1 cellular context compared by ENCODE assay signal in the genomic region with DNA sequence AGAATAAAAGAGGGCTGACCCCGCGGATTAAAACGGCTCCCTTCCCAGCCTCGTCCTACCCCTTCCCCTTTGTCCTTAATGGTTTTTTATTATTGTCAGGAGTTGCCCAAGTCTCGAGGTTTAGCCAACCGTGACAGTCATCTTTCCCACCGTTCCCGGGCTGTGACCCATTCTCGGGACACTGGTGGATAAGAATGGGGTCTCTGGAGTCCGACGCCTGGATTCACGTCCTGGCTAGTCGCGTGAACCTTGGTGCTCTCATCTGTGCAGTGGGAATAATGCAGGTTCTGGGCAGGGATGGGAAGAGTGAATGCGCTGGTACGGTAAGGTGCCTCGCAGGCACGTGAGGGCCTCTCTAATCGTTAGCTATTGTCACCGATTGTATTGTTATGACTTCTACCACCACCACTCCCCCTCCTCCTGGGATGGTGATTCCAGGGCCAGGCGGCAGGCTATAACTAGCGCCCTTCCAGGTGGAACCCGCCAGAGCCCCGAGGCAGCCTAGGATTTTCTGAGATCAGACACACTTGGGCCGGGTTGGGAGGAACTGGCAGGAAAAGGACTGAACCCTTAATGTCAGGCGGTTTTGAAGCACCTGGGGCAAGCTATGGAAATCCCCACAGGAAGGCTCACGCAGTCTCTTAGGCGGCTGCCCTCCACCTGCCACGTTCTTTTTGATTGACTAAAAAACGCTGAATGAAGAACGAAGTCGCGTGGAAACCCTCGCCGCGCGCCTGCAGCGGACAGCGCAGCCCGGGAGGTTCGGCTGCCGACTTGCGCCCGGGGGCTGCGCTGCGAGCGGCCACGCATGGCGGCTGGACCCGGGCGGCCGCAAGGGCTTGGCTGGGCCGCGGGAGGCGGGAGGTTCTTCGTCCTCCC.
TF ChIP-seq lines count a peak whose summit lies in the region.

No MANE protein-coding gene starts in this region.

TF ChIP-seq in HepG2, 621 proteins besides CTCF, POLR2A, EP300 and RAD21 (continued from another document and continues in another):
- TF ChIP-seq, protein P1, sequence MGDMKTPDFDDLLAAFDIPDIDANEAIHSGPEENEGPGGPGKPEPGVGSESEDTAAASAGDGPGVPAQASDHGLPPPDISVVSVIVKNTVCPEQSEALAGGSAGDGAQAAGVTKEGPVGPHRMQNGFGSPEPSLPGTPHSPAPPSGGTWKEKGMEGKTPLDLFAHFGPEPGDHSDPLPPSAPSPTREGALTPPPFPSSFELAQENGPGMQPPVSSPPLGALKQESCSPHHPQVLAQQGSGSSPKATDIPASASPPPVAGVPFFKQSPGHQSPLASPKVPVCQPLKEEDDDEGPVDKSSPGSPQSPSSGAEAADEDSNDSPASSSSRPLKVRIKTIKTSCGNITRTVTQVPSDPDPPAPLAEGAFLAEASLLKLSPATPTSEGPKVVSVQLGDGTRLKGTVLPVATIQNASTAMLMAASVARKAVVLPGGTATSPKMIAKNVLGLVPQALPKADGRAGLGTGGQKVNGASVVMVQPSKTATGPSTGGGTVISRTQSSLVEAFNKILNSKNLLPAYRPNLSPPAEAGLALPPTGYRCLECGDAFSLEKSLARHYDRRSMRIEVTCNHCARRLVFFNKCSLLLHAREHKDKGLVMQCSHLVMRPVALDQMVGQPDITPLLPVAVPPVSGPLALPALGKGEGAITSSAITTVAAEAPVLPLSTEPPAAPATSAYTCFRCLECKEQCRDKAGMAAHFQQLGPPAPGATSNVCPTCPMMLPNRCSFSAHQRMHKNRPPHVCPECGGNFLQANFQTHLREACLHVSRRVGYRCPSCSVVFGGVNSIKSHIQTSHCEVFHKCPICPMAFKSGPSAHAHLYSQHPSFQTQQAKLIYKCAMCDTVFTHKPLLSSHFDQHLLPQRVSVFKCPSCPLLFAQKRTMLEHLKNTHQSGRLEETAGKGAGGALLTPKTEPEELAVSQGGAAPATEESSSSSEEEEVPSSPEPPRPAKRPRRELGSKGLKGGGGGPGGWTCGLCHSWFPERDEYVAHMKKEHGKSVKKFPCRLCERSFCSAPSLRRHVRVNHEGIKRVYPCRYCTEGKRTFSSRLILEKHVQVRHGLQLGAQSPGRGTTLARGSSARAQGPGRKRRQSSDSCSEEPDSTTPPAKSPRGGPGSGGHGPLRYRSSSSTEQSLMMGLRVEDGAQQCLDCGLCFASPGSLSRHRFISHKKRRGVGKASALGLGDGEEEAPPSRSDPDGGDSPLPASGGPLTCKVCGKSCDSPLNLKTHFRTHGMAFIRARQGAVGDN (CRISPR knock-in tag; IDR thresholded peaks at IDR 0.05) = peak; percentile 55
- TF ChIP-seq ZNF761 (CRISPR knock-in tag; conservative IDR thresholded peaks at IDR 0.05) (no peak), ZNF788 (CRISPR knock-in tag; IDR thresholded peaks at IDR 0.05; ENCODE audit: borderline replicate concordance) (peak; percentile 9; the same call in 1 of the 2 replicates), KDM1A (CRISPR knock-in tag; IDR thresholded peaks at IDR 0.05) (0 out of 2 replicates have a peak, but pooled peaks have one; percentile 56), ZNF652 (CRISPR knock-in tag; IDR thresholded peaks at IDR 0.05; ENCODE audit: borderline replicate concordance, low read depth) (no peak), HDAC1 (CRISPR knock-in tag; IDR thresholded peaks at IDR 0.05) (0 out of 2 replicates have a peak, but pooled peaks have one; percentile 21), ZNF780A (CRISPR knock-in tag; IDR thresholded peaks at IDR 0.05) (0 out of 2 replicates have a peak, but pooled peaks have one; percentile 27), RBFOX2 (IDR thresholded peaks at IDR 0.05; ENCODE audit: low read depth, low read length) (peak; percentile 92), SAP130 (CRISPR knock-in tag; IDR thresholded peaks at IDR 0.05; ENCODE audit: low read depth) (peak; percentile 23; the same call in 1 of the 2 replicates), KAT7 (CRISPR knock-in tag; IDR thresholded peaks at IDR 0.05; ENCODE audit: borderline replicate concordance) (peak; percentile 15), MYNN (CRISPR knock-in tag; IDR thresholded peaks at IDR 0.05; ENCODE audit: low read depth) (no peak), GTF2F1 (IDR thresholded peaks at IDR 0.05; ENCODE audit: low read length) (no peak), THAP7 (CRISPR knock-in tag; IDR thresholded peaks at IDR 0.05) (no peak), SOX6 (IDR thresholded peaks at IDR 0.05) (no peak), SOX6 (CRISPR knock-in tag; IDR thresholded peaks at IDR 0.05) (peak; percentile 59), AGO2 (optimal IDR thresholded peaks at IDR 0.05; ENCODE audit: low read depth, low read length) (peak; percentile 98), GABPB1 (CRISPR knock-in tag; IDR thresholded peaks at IDR 0.05) (peak; percentile 38; the same call in 1 of the 2 replicates), SALL2 (CRISPR knock-in tag; IDR thresholded peaks at IDR 0.05) (no peak), ZNF800 (CRISPR knock-in tag; IDR thresholded peaks at IDR 0.05) (0 out of 2 replicates have a peak, but pooled peaks have one; percentile 16), ZNF660 (CRISPR knock-in tag; IDR thresholded peaks at IDR 0.05; ENCODE audit: borderline replicate concordance, low read depth) (no peak), BCL6 (CRISPR knock-in tag; IDR thresholded peaks at IDR 0.05) (no peak), ZMAT3 (CRISPR knock-in tag; conservative IDR thresholded peaks at IDR 0.05) (no peak), AFF4 (CRISPR knock-in tag; IDR thresholded peaks at IDR 0.05) (peak; percentile 20; the same call in 1 of the 2 replicates)
- TF ChIP-seq, protein P2, sequence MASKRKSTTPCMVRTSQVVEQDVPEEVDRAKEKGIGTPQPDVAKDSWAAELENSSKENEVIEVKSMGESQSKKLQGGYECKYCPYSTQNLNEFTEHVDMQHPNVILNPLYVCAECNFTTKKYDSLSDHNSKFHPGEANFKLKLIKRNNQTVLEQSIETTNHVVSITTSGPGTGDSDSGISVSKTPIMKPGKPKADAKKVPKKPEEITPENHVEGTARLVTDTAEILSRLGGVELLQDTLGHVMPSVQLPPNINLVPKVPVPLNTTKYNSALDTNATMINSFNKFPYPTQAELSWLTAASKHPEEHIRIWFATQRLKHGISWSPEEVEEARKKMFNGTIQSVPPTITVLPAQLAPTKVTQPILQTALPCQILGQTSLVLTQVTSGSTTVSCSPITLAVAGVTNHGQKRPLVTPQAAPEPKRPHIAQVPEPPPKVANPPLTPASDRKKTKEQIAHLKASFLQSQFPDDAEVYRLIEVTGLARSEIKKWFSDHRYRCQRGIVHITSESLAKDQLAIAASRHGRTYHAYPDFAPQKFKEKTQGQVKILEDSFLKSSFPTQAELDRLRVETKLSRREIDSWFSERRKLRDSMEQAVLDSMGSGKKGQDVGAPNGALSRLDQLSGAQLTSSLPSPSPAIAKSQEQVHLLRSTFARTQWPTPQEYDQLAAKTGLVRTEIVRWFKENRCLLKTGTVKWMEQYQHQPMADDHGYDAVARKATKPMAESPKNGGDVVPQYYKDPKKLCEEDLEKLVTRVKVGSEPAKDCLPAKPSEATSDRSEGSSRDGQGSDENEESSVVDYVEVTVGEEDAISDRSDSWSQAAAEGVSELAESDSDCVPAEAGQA (IDR thresholded peaks at IDR 0.05; ENCODE audit: low read depth) = no peak
- TF ChIP-seq, protein P2 (CRISPR knock-in tag; IDR thresholded peaks at IDR 0.05; ENCODE audit: borderline replicate concordance) = no peak
- TF ChIP-seq, protein P3, sequence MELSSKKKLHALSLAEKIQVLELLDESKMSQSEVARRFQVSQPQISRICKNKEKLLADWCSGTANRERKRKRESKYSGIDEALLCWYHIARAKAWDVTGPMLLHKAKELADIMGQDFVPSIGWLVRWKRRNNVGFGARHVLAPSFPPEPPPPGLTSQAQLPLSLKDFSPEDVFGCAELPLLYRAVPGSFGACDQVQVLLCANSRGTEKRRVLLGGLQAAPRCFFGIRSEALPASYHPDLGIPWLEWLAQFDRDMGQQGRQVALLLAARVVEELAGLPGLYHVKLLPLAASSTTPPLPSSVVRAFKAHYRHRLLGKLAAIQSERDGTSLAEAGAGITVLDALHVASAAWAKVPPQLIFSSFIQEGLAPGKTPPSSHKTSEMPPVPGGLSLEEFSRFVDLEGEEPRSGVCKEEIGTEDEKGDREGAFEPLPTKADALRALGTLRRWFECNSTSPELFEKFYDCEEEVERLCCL (CRISPR knock-in tag; IDR thresholded peaks at IDR 0.05; ENCODE audit: borderline replicate concordance) = no peak
- TF ChIP-seq, protein P4, sequence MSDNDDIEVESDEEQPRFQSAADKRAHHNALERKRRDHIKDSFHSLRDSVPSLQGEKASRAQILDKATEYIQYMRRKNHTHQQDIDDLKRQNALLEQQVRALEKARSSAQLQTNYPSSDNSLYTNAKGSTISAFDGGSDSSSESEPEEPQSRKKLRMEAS (IDR thresholded peaks at IDR 0.05) = 0 out of 2 replicates have a peak, but pooled peaks have one; percentile 13
- TF ChIP-seq, protein P5, sequence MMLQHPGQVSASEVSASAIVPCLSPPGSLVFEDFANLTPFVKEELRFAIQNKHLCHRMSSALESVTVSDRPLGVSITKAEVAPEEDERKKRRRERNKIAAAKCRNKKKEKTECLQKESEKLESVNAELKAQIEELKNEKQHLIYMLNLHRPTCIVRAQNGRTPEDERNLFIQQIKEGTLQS (CRISPR knock-in tag; IDR thresholded peaks at IDR 0.05) = no peak
- TF ChIP-seq, protein P6, sequence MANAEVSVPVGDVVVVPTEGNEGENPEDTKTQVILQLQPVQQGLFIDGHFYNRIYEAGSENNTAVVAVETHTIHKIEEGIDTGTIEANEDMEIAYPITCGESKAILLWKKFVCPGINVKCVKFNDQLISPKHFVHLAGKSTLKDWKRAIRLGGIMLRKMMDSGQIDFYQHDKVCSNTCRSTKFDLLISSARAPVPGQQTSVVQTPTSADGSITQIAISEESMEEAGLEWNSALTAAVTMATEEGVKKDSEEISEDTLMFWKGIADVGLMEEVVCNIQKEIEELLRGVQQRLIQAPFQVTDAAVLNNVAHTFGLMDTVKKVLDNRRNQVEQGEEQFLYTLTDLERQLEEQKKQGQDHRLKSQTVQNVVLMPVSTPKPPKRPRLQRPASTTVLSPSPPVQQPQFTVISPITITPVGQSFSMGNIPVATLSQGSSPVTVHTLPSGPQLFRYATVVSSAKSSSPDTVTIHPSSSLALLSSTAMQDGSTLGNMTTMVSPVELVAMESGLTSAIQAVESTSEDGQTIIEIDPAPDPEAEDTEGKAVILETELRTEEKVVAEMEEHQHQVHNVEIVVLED (CRISPR knock-in tag; IDR thresholded peaks at IDR 0.05; ENCODE audit: borderline replicate concordance) = no peak
